ENCODE assay signal across 10 cellular contexts in genomic region chr1:3195966-3196515, GRCh38.
"Had no signal": no experiment of that assay in that cellular context is flagged by ENCODE, and none has a peak within 500 bp of the region (broad histone marks: within the 10 kb centered on the region; RNA-seq: fewer than 3 reads in every experiment).

No MANE protein-coding gene starts in this region.

- DNase-seq: activated CD4-positive, alpha-beta T cell treated with anti-CD3 and anti-CD28 coated beads, Interleukin-2, amount 50 U/mL, for 1 hour; activated CD8-positive, alpha-beta memory T cell treated with anti-CD3 and anti-CD28 coated beads for 24 hours; activated naive CD8-positive, alpha-beta T cell treated with anti-CD3 and anti-CD28 coated beads for 36 hours; amygdala; kidney glomerular epithelial cell; stimulated activated CD4-positive, alpha-beta T cell treated with anti-CD3 and anti-CD28 coated beads, Interleukin-4, amount 100 ng/mL, for 24 hours; stimulated activated naive CD4-positive, alpha-beta T cell had no signal

- H3K4me3 ChIP-seq: lung, skin epidermis had no signal

- FAIRE-seq: endometrium had no signal
